1 cellular context compared by ENCODE assay signal in genomic region chr5:117713585-117714198, GRCh38.
TF ChIP-seq lines count a peak whose summit lies in the region.

No MANE protein-coding gene starts in this region.

TF ChIP-seq in H1, 55 proteins besides CTCF, POLR2A, EP300 and RAD21:
- TF ChIP-seq CBX5 (IDR thresholded peaks at IDR 0.05; ENCODE audit: low read depth, low read length) (peak; percentile 99; the same call in 1 of the 2 replicates), TCF12 (IDR thresholded peaks at IDR 0.05; ENCODE audit: low read depth, low read length) (peak; percentile 69; the same call in 1 of the 2 replicates), YY1 (IDR thresholded peaks at IDR 0.05; ENCODE audit: low read depth, low read length) (peak; percentile 54; the same call in 1 of the 2 replicates), HDAC6 (IDR thresholded peaks at IDR 0.05; ENCODE audit: low read depth, low read length) (no peak)
